In the genomic region with DNA sequence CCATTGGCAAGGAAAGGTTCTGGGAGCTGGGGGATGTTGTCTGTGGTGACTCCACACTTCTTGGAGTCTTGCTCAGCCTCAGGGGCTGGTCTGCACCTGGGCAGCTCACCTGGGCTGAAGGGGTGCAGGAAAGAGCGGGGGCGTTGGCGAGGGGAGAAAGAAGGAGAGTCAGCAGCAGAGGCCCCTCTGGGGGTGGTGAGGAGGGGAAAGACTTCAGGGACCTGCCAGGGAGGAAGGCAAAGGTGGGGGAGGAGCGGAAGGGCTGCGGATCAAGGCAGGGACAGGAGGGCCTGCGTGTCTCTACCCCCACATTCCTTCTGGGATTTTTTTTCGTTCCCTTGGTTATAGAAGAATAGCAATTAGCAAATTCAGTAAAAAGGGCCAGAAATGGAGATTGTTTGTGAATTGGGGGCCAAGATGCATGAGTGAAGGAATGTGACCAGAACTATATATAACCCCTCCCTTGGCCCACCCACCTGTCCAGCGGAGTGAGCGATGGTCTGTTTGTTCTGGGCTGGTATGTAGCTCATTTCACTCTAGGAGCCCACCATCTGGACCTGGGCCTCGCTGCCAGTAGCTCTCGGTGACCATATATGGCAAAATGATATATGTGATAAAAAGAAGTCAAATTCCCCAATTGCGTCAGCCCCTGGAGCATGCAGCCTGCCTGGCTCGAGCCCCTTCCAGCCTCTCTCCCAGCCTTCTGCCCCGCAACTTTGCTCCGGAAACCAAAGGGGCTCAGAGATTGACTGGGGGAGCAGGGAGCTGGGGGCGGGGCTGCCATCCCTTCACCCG, we compare ENCODE assay signal across 14 cellular contexts. TPM values are rescaled to one million over a fixed set of nuclear protein-coding genes. Genes with fewer than 3 reads are reported as not detected.
DNase-seq lines count a peak whose midpoint lies in the region; ATAC-seq, FAIRE-seq and TF ChIP-seq lines count a peak whose summit lies in the region.
"Had no signal": no experiment of that assay in that cellular context is flagged by ENCODE, and none has a peak within 500 bp of the region (broad histone marks: within the 10 kb centered on the region; RNA-seq: fewer than 3 reads in every experiment).

No MANE protein-coding gene starts in this region.

- no peak overlapping the region for H2AFZ ChIP-seq in endothelial cell of umbilical vein (ENCODE audit: low read depth, low read length)

- H3K79me2 ChIP-seq in endothelial cell of umbilical vein (ENCODE audit: control insufficient read depth, insufficient read depth, low read length) = no peaks in the 10 kb centered on the region

- H3K4me2 ChIP-seq in endothelial cell of umbilical vein (ENCODE audit: insufficient read depth, low read length) = no peak overlapping the region

- peak; percentile 68 to 82 for ATAC-seq in lower lobe of right lung
- ATAC-seq in upper lobe of right lung = peak; percentile 63
- no peak for ATAC-seq in HG03432 (IDR thresholded peaks at IDR 0.05; ENCODE audit: unreplicated experiment)
- no peak for ATAC-seq in HG02610 (IDR thresholded peaks at IDR 0.05; ENCODE audit: unreplicated experiment)
- ATAC-seq: activated CD8-positive, alpha-beta T cell treated with anti-CD3 and anti-CD28 coated beads, Interleukin-2, amount 10 ng/mL, durations not matched to agents 7 days and 5 days; T-helper 17 cell had no signal

- DNase-seq in SJCRH30 (peak; percentile 4 to 12), endothelial cell of umbilical vein (ENCODE audit: low read depth, low spot score) (peak; percentile 56), lower lobe of right lung (no peak), upper lobe of right lung (no peak), prostate gland (ENCODE audit: low spot score) (no peak)
- DNase-seq: activated CD8-positive, alpha-beta T cell treated with anti-CD3 and anti-CD28 coated beads, Interleukin-2, amount 10 ng/mL, durations not matched to agents 7 days and 5 days; activated naive CD8-positive, alpha-beta T cell treated with anti-CD3 and anti-CD28 coated beads, Interleukin-2, amount 10 ng/mL, durations not matched to agents 7 days and 5 days; stimulated activated naive CD4-positive, alpha-beta T cell treated with Interleukin-2 at 50 U/mL for 16 hours; T-helper 17 cell had no signal

- no peaks in the 10 kb centered on the region for H3K9me1 ChIP-seq in endothelial cell of umbilical vein (replicated peaks; ENCODE audit: control insufficient read depth, extremely low read depth, insufficient read depth, low read length)

- WGBS in prostate gland = 49% methylated on average over 17 of the region's 17 CpGs

- no peak for FAIRE-seq in endothelial cell of umbilical vein (lab: Jason Lieb, UNC)
- FAIRE-seq: endometrium had no signal

- no peaks in the 10 kb centered on the region for H4K20me1 ChIP-seq in endothelial cell of umbilical vein (replicated peaks; ENCODE audit: control insufficient read depth, extremely low read depth, insufficient read depth, low read length)

- no peak overlapping the region for H3K9ac ChIP-seq in endothelial cell of umbilical vein (replicated peaks; ENCODE audit: extremely low read depth, insufficient read depth, low read length)

- intact Hi-C loops in endothelial cell of umbilical vein (cut with micrococcal nuclease) = no loop called here
- intact Hi-C loops in lower lobe of right lung (cut with DNase I) = no loop called here
- intact Hi-C loops in upper lobe of right lung (cut with DNase I) = no loop called here
- intact Hi-C loops in prostate gland (cut with DNase I) = no loop called here

- dilution Hi-C loops in endothelial cell of umbilical vein (cut with MboI; ENCODE audit: extremely low pct_ligation_motif_present, low sequenced_read_pairs) = no loop called here

- no peaks in the 10 kb centered on the region for H3K27me3 ChIP-seq in SJCRH30
- peaks cover 0 to 4% of the 10 kb centered on the region in 2 experiments for H3K27me3 ChIP-seq in endothelial cell of umbilical vein (ENCODE audit: control insufficient read depth in 2 of 2, insufficient read depth in 2 of 2, low read length in 2 of 2)
- peaks cover 8% of the 10 kb centered on the region for H3K27me3 ChIP-seq in lower lobe of right lung (ENCODE audit: low read depth)
- H3K27me3 ChIP-seq in upper lobe of right lung = no peaks in the 10 kb centered on the region
- H3K27me3 ChIP-seq in prostate gland (replicated peaks; ENCODE audit: insufficient read depth) = no peaks in the 10 kb centered on the region

- CTCF ChIA-PET in endothelial cell of umbilical vein (lab: Charles Lee) = interaction anchor here (1.7 to 2.5 kb wide), 2 partner anchors 20 to 49 kb away, joined by 5 to 8 read pairs; no protein-coding TSS in a partner anchor

- H3K9me3 ChIP-seq in SJCRH30 (replicated peaks) = no peaks in the 10 kb centered on the region
- no peaks in the 10 kb centered on the region for H3K9me3 ChIP-seq in endothelial cell of umbilical vein (replicated peaks; ENCODE audit: control insufficient read depth, insufficient read depth, low read length)
- no peaks in the 10 kb centered on the region for H3K9me3 ChIP-seq in lower lobe of right lung
- no peaks in the 10 kb centered on the region for H3K9me3 ChIP-seq in upper lobe of right lung
- no peaks in the 10 kb centered on the region for H3K9me3 ChIP-seq in prostate gland
- H3K9me3 ChIP-seq: neutrophil had no signal

- H3K4me3 ChIP-seq in SJCRH30 = no peak overlapping the region
- no peak overlapping the region for H3K4me3 ChIP-seq in endothelial cell of umbilical vein (replicated peaks in 1 of 3; ENCODE audit: insufficient read depth in 1 of 3, low read depth in 1 of 3, low read length in 3 of 3)
- H3K4me3 ChIP-seq in lower lobe of right lung = no peak overlapping the region
- no peak overlapping the region for H3K4me3 ChIP-seq in upper lobe of right lung
- H3K4me3 ChIP-seq in prostate gland = no peak overlapping the region

- H3K27ac ChIP-seq in SJCRH30 = no peak overlapping the region
- H3K27ac ChIP-seq in endothelial cell of umbilical vein (ENCODE audit: insufficient read depth, low read depth, low read length) = no peak overlapping the region
- peak overlapping the region; percentile 73 for H3K27ac ChIP-seq in lower lobe of right lung
- H3K27ac ChIP-seq in upper lobe of right lung = peak overlapping the region; percentile 79
- H3K27ac ChIP-seq in prostate gland = no peak overlapping the region
- H3K27ac ChIP-seq: HL-60, neutrophil had no signal

- BruUV-seq in endothelial cell of umbilical vein (replicated peaks; lab: Mats Ljungman, UMichigan) = no TSS peak

- H3K36me3 ChIP-seq in SJCRH30 (no peaks in the 10 kb centered on the region), endothelial cell of umbilical vein (ENCODE audit: control insufficient read depth in 2 of 2, extremely low read depth in 1 of 2, insufficient read depth in 2 of 2, low read length in 2 of 2) (no peaks in the 10 kb centered on the region), lower lobe of right lung (no peaks in the 10 kb centered on the region), upper lobe of right lung (no peaks in the 10 kb centered on the region), prostate gland (no peaks in the 10 kb centered on the region)
- H3K36me3 ChIP-seq: neutrophil had no signal

- TF ChIP-seq POLR2A in endothelial cell of umbilical vein (IDR thresholded peaks at IDR 0.05; ENCODE audit: low read depth, low read length) = no peak
- TF ChIP-seq POLR2A in prostate gland (IDR thresholded peaks at IDR 0.05) = no peak

- H3K4me1 ChIP-seq in SJCRH30 (no peaks in the 10 kb centered on the region), endothelial cell of umbilical vein (ENCODE audit: control insufficient read depth, extremely low read depth, insufficient read depth, low read length) (peaks cover 6% of the 10 kb centered on the region), lower lobe of right lung (no peaks in the 10 kb centered on the region), upper lobe of right lung (peaks cover 7% of the 10 kb centered on the region), prostate gland (replicated peaks) (no peaks in the 10 kb centered on the region)

- POLR2A ChIA-PET in endothelial cell of umbilical vein (lab: Charles Lee) = interaction anchor here (0.6 to 1.2 kb wide), 2 partner anchors 66 to 95 kb away, joined by 3 to 4 read pairs; a partner anchor contains a TSS

- no peak for TF ChIP-seq CTCF in endothelial cell of umbilical vein (IDR thresholded peaks at IDR 0.05; ENCODE audit: extremely low read depth in 1 of 2, insufficient read depth in 1 of 2, low read depth in 1 of 2, low read length in 2 of 2)
- TF ChIP-seq CTCF in lower lobe of right lung (IDR thresholded peaks at IDR 0.05) = no peak
- TF ChIP-seq CTCF in upper lobe of right lung (IDR thresholded peaks at IDR 0.05) = no peak
- TF ChIP-seq CTCF in prostate gland (IDR thresholded peaks at IDR 0.05) = no peak

TF ChIP-seq in endothelial cell of umbilical vein, 7 proteins besides CTCF, POLR2A, EP300 and RAD21:
- no peak for TF ChIP-seq POLR2AphosphoS5 (IDR thresholded peaks at IDR 0.05; ENCODE audit: insufficient read depth, low read depth, low read length)
- TF ChIP-seq MYC (IDR thresholded peaks at IDR 0.05; ENCODE audit: low read depth, low read length) = no peak
- no peak for TF ChIP-seq JUN (IDR thresholded peaks at IDR 0.05; ENCODE audit: borderline replicate concordance, insufficient read depth, insufficient read length, low read depth)
- TF ChIP-seq, protein P1, sequence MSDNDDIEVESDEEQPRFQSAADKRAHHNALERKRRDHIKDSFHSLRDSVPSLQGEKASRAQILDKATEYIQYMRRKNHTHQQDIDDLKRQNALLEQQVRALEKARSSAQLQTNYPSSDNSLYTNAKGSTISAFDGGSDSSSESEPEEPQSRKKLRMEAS (IDR thresholded peaks at IDR 0.05; ENCODE audit: insufficient read depth, insufficient read length) = no peak
- TF ChIP-seq EZH2 (IDR thresholded peaks at IDR 0.05; ENCODE audit: borderline replicate concordance, low read depth, low read length, severe bottlenecking) = no peak
TF ChIP-seq in endothelial cell of umbilical vein: peak in this region for 0.

RNA-seq across cellular contexts. Expression of a gene that starts 47.5 kb away (rescaled TPM):
- not detected in 2 replicates for total RNA-seq in SJCRH30 (2014; rRNA removed; shearing (Covaris generic))
- total RNA-seq in endothelial cell of umbilical vein = not detected in 2 replicates
- polyA plus RNA-seq in endothelial cell of umbilical vein = not detected in 2 replicates
- polyA plus RNA-seq in endothelial cell of umbilical vein (2011; cell fraction: cytosol; rRNA removed) = not detected in 2 replicates
- polyA plus RNA-seq in endothelial cell of umbilical vein (2011; cell fraction: nucleus; rRNA removed) = not detected in 2 replicates
- polyA plus RNA-seq in endothelial cell of umbilical vein (2012) = not detected in 2 replicates
- not detected in 2 replicates for polyA minus RNA-seq in endothelial cell of umbilical vein
- polyA minus RNA-seq in endothelial cell of umbilical vein (2011; cell fraction: cytosol; rRNA and poly(A)+ RNA removed) = not detected
- not detected in 2 replicates for polyA minus RNA-seq in endothelial cell of umbilical vein (2011; cell fraction: nucleus; rRNA and poly(A)+ RNA removed)
- total RNA-seq in lower lobe of right lung = not detected
- total RNA-seq in upper lobe of right lung = not detected
- 10 to 100 TPM in 1 of 2 donors, not detected in 1; 12.2 TPM for total RNA-seq in prostate gland

Comparison
In these comparisons a context has a peak if more than half of its experiments do, and no peak if none do; other contexts are left out.
1. DNase-seq: peak in SJCRH30 (2 of 2) and endothelial cell of umbilical vein (single experiment); none in lower lobe of right lung (single experiment), upper lobe of right lung (single experiment) and prostate gland (single experiment).
2. H3K27ac ChIP-seq: peak in lower lobe of right lung (single experiment) and upper lobe of right lung (single experiment); none in SJCRH30 (single experiment), endothelial cell of umbilical vein (single experiment) and prostate gland (0 of 2).
3. ATAC-seq: peak in lower lobe of right lung (2 of 2) and upper lobe of right lung (single experiment); none in HG03432 (single experiment) and HG02610 (single experiment).